1 cellular context compared by ENCODE assay signal in the genomic region with DNA sequence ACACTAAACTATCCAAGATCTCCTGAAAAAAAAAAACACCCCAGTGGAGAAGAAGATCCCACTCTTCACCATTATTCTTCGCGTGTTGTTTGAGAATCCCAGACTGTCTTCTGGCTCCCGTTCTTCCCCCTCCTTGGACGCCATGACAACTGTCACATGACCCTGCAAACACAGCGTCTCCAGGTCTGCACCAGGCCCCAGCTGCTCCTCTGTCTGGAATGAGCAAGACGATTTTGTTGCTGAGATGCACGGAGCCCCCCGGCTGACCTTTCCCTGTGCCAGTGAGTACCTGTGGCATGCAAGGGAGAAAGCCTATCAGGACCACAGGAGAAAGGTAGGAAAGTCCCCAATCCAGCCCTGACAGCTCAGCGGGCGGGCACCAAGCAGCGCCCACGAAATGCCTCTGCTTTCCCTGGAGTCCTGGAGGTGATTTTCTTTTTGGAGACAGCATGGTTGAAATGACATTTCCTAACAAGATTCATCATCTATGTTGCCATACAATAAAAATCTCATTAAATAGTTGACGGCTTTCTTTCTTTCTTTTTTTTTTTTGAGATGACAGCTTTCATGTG.
TF ChIP-seq lines count a peak whose summit lies in the region.

Gene CFAP97D2, plus strand, starts transcription at position 171 of the 572 bp plus-strand sequence. Its CDS starts 74 bp downstream, at position 245.

TF ChIP-seq in neural cell, 6 proteins besides CTCF, POLR2A, EP300 and RAD21 (continued from another document):
- TF ChIP-seq SMC3 (conservative IDR thresholded peaks at IDR 0.05; ENCODE audit: poor library complexity): no peak
TF ChIP-seq in neural cell: peak in this region for 0.
